Comparison of ENCODE assay signal across 21 cellular contexts in the genomic region with DNA sequence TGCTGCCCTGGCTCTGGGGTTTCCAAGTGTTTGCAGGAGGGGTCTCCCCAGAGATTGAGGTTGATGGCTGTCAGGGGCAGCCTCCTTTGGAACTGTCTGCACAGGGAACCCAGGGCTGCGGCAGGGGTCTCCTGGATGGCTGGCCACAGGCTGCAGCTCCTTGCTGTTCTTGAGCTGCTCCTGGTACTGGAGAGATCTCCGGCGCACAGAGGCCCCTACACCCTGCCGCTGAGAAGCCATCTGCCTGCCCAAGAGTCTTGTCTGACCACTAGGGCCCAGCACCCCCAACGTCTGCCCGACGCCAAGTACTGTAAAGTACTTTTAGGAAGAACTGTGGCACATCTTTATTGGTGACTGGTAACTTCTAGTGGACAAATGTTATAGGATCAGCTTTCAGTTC. TPM values are rescaled to one million over a fixed set of nuclear protein-coding genes. Genes with fewer than 3 reads are reported as not detected.
DNase-seq lines count a peak whose midpoint lies in the region; ATAC-seq and TF ChIP-seq lines count a peak whose summit lies in the region.
"Had no signal": no experiment of that assay in that cellular context is flagged by ENCODE, and none has a peak within 500 bp of the region (broad histone marks: within the 10 kb centered on the region; RNA-seq: fewer than 3 reads in every experiment).

No MANE protein-coding gene starts in this region.

- no peaks in the 10 kb centered on the region for H3K27me3 ChIP-seq in CD8-positive, alpha-beta memory T cell (ENCODE audit: insufficient read depth, low read length, poor library complexity, severe bottlenecking)
- H3K27me3 ChIP-seq: BE2C, brain microvascular endothelial cell, hepatocyte had no signal

- peaks cover 70% of the 10 kb centered on the region for H3K4me1 ChIP-seq in CD8-positive, alpha-beta memory T cell (ENCODE audit: insufficient read depth, low read length)
- H3K4me1 ChIP-seq in mucosa of descending colon (ENCODE audit: low read depth), result no peaks in the 10 kb centered on the region

- no peak for DNase-seq in T-helper 2 cell treated with Interferon-gamma antibody and Interleukin-4, amounts not matched to agents 5 μg/mL and 100 μg/mL, for 36 hours (ENCODE audit: low spot score)
- DNase-seq in T-helper 2 cell (no peak), mucosa of descending colon (peak in 1 of 3 donors; percentile 49), DMS79 treated with DMSO at 0.1 percent for 48 hours (lab: John Stamatoyannopoulos, UW) (no peak), NCI-H446 treated with DMSO at 0.1 percent for 48 hours (lab: John Stamatoyannopoulos, UW) (no peak)
- no peak for DNase-seq in CD8-positive, alpha-beta memory T cell
- no peak for DNase-seq in activated naive CD8-positive, alpha-beta T cell treated with anti-CD3 and anti-CD28 coated beads for 36 hours
- DNase-seq: 8988T, BE2C, brain microvascular endothelial cell, cortex of kidney, foreskin fibroblast, NCI-H82, nephron progenitor cell, PC-3, psoas muscle had no signal

- no peak overlapping the region for H3K4me3 Mint-ChIP-seq in T-helper 2 cell treated with Interferon-gamma antibody and Interleukin-4, amounts not matched to agents 5 μg/mL and 100 μg/mL, for 36 hours
- H3K4me3 Mint-ChIP-seq in CD8-positive, alpha-beta memory T cell, result peak overlapping the region in 2 of 7 donors; percentile 84 to 86
- H3K4me3 Mint-ChIP-seq in activated naive CD8-positive, alpha-beta T cell treated with anti-CD3 and anti-CD28 coated beads for 36 hours, result no peak overlapping the region
- H3K4me3 Mint-ChIP-seq: nephron progenitor cell had no signal

- peak; percentile 11 for ATAC-seq in mucosa of descending colon
- no peak for ATAC-seq in GM21737 (IDR thresholded peaks at IDR 0.05; ENCODE audit: unreplicated experiment)
- ATAC-seq: PC-3, psoas muscle had no signal

- peak overlapping the region; percentile 43 for H3K27ac Mint-ChIP-seq in T-helper 2 cell treated with Interferon-gamma antibody and Interleukin-4, amounts not matched to agents 5 μg/mL and 100 μg/mL, for 36 hours
- peak overlapping the region; percentile 88 to 99 (median 96) for H3K27ac Mint-ChIP-seq in CD8-positive, alpha-beta memory T cell
- H3K27ac Mint-ChIP-seq in activated naive CD8-positive, alpha-beta T cell treated with anti-CD3 and anti-CD28 coated beads for 36 hours, result peak overlapping the region; percentile 87
- H3K27ac Mint-ChIP-seq: nephron progenitor cell had no signal

- H3K4me1 Mint-ChIP-seq in T-helper 2 cell treated with Interferon-gamma antibody and Interleukin-4, amounts not matched to agents 5 μg/mL and 100 μg/mL, for 36 hours (ENCODE audit: low read depth), result peaks cover 51% of the 10 kb centered on the region
- peaks cover 83 to 94% (median 93%) of the 10 kb centered on the region in 3 donors for H3K4me1 Mint-ChIP-seq in CD8-positive, alpha-beta memory T cell
- H3K4me1 Mint-ChIP-seq in activated naive CD8-positive, alpha-beta T cell treated with anti-CD3 and anti-CD28 coated beads for 36 hours, result peaks cover 78% of the 10 kb centered on the region

- H3K27ac ChIP-seq in CD8-positive, alpha-beta memory T cell (ENCODE audit: low read depth, low read length), result peak overlapping the region; percentile 65
- H3K27ac ChIP-seq: brain microvascular endothelial cell, hepatocyte, HL-60, psoas muscle had no signal

- H3K36me3 ChIP-seq in CD8-positive, alpha-beta memory T cell (ENCODE audit: insufficient read depth, low read length), result no peaks in the 10 kb centered on the region
- H3K36me3 ChIP-seq in mucosa of descending colon (ENCODE audit: low read depth), result no peaks in the 10 kb centered on the region
- H3K36me3 ChIP-seq: BE2C, brain microvascular endothelial cell had no signal

- CTCF ChIA-PET in CD8-positive, alpha-beta memory T cell (lab: Charles Lee), result interaction anchor here (1.3 to 3.7 kb wide), 3 partner anchors 12 to 61 kb away, joined by 3 to 20 read pairs (median 3); no protein-coding TSS in a partner anchor

- POLR2A ChIA-PET in CD8-positive, alpha-beta memory T cell (lab: Charles Lee), result interaction anchor here (1.2 to 2.4 kb wide), 4 partner anchors 10 to 17 kb away, joined by 3 to 21 read pairs (median 9); a partner anchor contains a TSS

- intact Hi-C loops in mucosa of descending colon (cut with DNase I, micrococcal nuclease), result no loop called here

- TF ChIP-seq CTCF in mucosa of descending colon (IDR thresholded peaks at IDR 0.05), result no peak

- H3K9me3 ChIP-seq in CD8-positive, alpha-beta memory T cell (ENCODE audit: low read length), result no peaks in the 10 kb centered on the region
- H3K9me3 ChIP-seq in mucosa of descending colon, result no peaks in the 10 kb centered on the region
- H3K9me3 ChIP-seq: BE2C, psoas muscle had no signal

- H3K27me3 Mint-ChIP-seq in T-helper 2 cell treated with Interferon-gamma antibody and Interleukin-4, amounts not matched to agents 5 μg/mL and 100 μg/mL, for 36 hours (ENCODE audit: low read depth), result no peaks in the 10 kb centered on the region
- no peaks in the 10 kb centered on the region for H3K27me3 Mint-ChIP-seq in CD8-positive, alpha-beta memory T cell
- no peaks in the 10 kb centered on the region for H3K27me3 Mint-ChIP-seq in activated naive CD8-positive, alpha-beta T cell treated with anti-CD3 and anti-CD28 coated beads for 36 hours
- H3K27me3 Mint-ChIP-seq: IgD-negative memory B cell had no signal

- peaks cover 34% of the 10 kb centered on the region for H3K36me3 Mint-ChIP-seq in T-helper 2 cell treated with Interferon-gamma antibody and Interleukin-4, amounts not matched to agents 5 μg/mL and 100 μg/mL, for 36 hours (ENCODE audit: low read depth)
- H3K36me3 Mint-ChIP-seq in CD8-positive, alpha-beta memory T cell, result peaks cover 4 to 11% (median 4%) of the 10 kb centered on the region in 3 donors
- H3K36me3 Mint-ChIP-seq in activated naive CD8-positive, alpha-beta T cell treated with anti-CD3 and anti-CD28 coated beads for 36 hours, result peaks cover 50% of the 10 kb centered on the region

- H3K4me3 ChIP-seq in CD8-positive, alpha-beta memory T cell (ENCODE audit: low read length), result no peak overlapping the region
- H3K4me3 ChIP-seq in mucosa of descending colon, result no peak overlapping the region
- H3K4me3 ChIP-seq: hepatocyte, psoas muscle, smooth muscle cell had no signal

- H3K9me3 Mint-ChIP-seq in T-helper 2 cell treated with Interferon-gamma antibody and Interleukin-4, amounts not matched to agents 5 μg/mL and 100 μg/mL, for 36 hours, result peaks cover 7% of the 10 kb centered on the region
- peaks cover 0 to 8% (median 0%) of the 10 kb centered on the region in 5 donors for H3K9me3 Mint-ChIP-seq in CD8-positive, alpha-beta memory T cell
- H3K9me3 Mint-ChIP-seq in activated naive CD8-positive, alpha-beta T cell treated with anti-CD3 and anti-CD28 coated beads for 36 hours, result peaks cover 25% of the 10 kb centered on the region

RNA-seq across cellular contexts. Expression of a gene that starts 13.5 kb away (rescaled TPM):
- total RNA-seq in CD8-positive, alpha-beta memory T cell, result 10 to 100 TPM; 47.8 to 51.0 TPM
- 41.4 TPM for polyA plus RNA-seq in CD8-positive, alpha-beta memory T cell
- total RNA-seq in activated naive CD8-positive, alpha-beta T cell treated with anti-CD3 and anti-CD28 coated beads for 36 hours, result 10 to 100 TPM; 41.8 to 45.1 TPM
- 10 to 100 TPM; 22.2 to 32.4 (median 23.5) TPM for total RNA-seq in mucosa of descending colon

Comparison
In these comparisons a context has a peak if more than half of its experiments do, and no peak if none do; other contexts are left out.
1. H3K27ac Mint-ChIP-seq: peak in every context shown above with its lines; median percentile 96 in CD8-positive, alpha-beta memory T cell; 87 in activated naive CD8-positive, alpha-beta T cell treated with anti-CD3 and anti-CD28 coated beads for 36 hours; 43 in T-helper 2 cell treated with Interferon-gamma antibody and Interleukin-4, amounts not matched to agents 5 μg/mL and 100 μg/mL, for 36 hours.